19 cellular contexts compared by ENCODE assay signal in the genomic region with DNA sequence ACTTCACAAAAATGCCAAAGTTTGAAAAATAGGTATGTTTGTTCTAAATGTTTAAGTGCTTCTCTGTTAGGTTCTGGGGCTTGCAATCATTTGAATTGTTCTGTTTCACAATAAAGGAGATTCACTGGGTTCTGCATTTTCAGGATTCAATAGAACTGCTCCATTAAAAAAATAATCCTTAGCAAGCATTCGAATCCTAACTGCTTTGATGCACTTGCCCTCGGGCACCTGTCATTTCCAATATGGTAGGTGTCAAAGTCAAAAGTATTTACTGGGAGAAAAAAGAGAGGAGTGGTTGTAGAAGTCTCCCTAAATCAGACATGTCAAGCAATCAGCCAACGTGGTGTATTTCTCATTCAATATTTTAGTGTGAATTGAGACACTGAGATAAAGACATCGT.
"Had no signal": no experiment of that assay in that cellular context is flagged by ENCODE, and none has a peak within 500 bp of the region (broad histone marks: within the 10 kb centered on the region; RNA-seq: fewer than 3 reads in every experiment).

No MANE protein-coding gene starts in this region.

- H3K4me3 ChIP-seq: lung, neural progenitor cell, ovary, upper lobe of right lung, vagina had no signal

- H3K4me3 Mint-ChIP-seq: naive thymus-derived CD8-positive, alpha-beta T cell; stimulated activated naive CD8-positive, alpha-beta T cell treated with anti-CD3 and anti-CD28 coated beads, Interleukin-15, Interleukin-2, amounts not matched to agents 100 ng/mL and 50 ng/mL, for 24 hours had no signal

- H3K27ac Mint-ChIP-seq: stimulated activated naive CD8-positive, alpha-beta T cell treated with anti-CD3 and anti-CD28 coated beads, Interleukin-15, Interleukin-2, amounts not matched to agents 100 ng/mL and 50 ng/mL, for 24 hours had no signal

- H3K9me3 ChIP-seq: ovary, prostate gland, tibial artery, upper lobe of right lung, vagina had no signal

- DNase-seq: cortex of kidney; effector memory CD4-positive, alpha-beta T cell; erythroblast; foreskin keratinocyte; kidney; left cardiac atrium; left ventricle myocardium superior; mesendoderm; naive thymus-derived CD8-positive, alpha-beta T cell; nucleus accumbens; ovary; stimulated activated CD4-positive, alpha-beta T cell treated with anti-CD3 and anti-CD28 coated beads, Interleukin-2, amount 100 ng/mL, for 48 hours; tibial artery; upper lobe of right lung had no signal

- H3K27me3 ChIP-seq: foreskin keratinocyte, ovary, tibial artery, upper lobe of right lung, vagina had no signal

- H3K36me3 ChIP-seq: neural progenitor cell, ovary, prostate gland, tibial artery, upper lobe of right lung, vagina had no signal

- H3K27ac ChIP-seq: neural progenitor cell, ovary, upper lobe of right lung, vagina had no signal

- H2AFZ ChIP-seq: neural progenitor cell had no signal

- ATAC-seq: foreskin keratinocyte; left cardiac atrium; left ventricle myocardium superior; naive thymus-derived CD8-positive, alpha-beta T cell; upper lobe of right lung had no signal

- H3K36me3 Mint-ChIP-seq: naive thymus-derived CD8-positive, alpha-beta T cell had no signal

- H3K27me3 Mint-ChIP-seq: naive thymus-derived CD8-positive, alpha-beta T cell; stimulated activated naive CD8-positive, alpha-beta T cell treated with anti-CD3 and anti-CD28 coated beads, Interleukin-15, Interleukin-2, amounts not matched to agents 100 ng/mL and 50 ng/mL, for 24 hours had no signal

- H3K9me3 Mint-ChIP-seq: naive thymus-derived CD8-positive, alpha-beta T cell; stimulated activated naive CD8-positive, alpha-beta T cell treated with anti-CD3 and anti-CD28 coated beads, Interleukin-15, Interleukin-2, amounts not matched to agents 100 ng/mL and 50 ng/mL, for 24 hours had no signal
